Comparison of ENCODE assay signal across 18 cellular contexts in genomic region chr3:150030841-150031240, GRCh38.
DNase-seq lines count a peak whose midpoint lies in the region; ATAC-seq and TF ChIP-seq lines count a peak whose summit lies in the region.
"Had no signal": no experiment of that assay in that cellular context is flagged by ENCODE, and none has a peak within 500 bp of the region (broad histone marks: within the 10 kb centered on the region; RNA-seq: fewer than 3 reads in every experiment).

No MANE protein-coding gene starts in this region.

- H3K4me1 ChIP-seq in smooth muscle cell (ENCODE audit: low read depth) (peaks cover 4% of the 10 kb centered on the region), A673 (ENCODE audit: insufficient read depth, low read length, poor library complexity, severe bottlenecking) (no peaks in the 10 kb centered on the region), mucosa of descending colon (ENCODE audit: low read depth) (no peaks in the 10 kb centered on the region)
- H3K4me1 ChIP-seq: Caco-2 had no signal

- no peaks in the 10 kb centered on the region for H4K20me1 ChIP-seq in smooth muscle cell (ENCODE audit: low read depth)
- H4K20me1 ChIP-seq: BLaER1 treated with 17β-estradiol and CSF1 and Interleukin-3, amounts not matched to agents 10 nM and 100 nM had no signal

- no peak overlapping the region for H3K4me3 ChIP-seq in smooth muscle cell
- no peak overlapping the region for H3K4me3 ChIP-seq in A673 (ENCODE audit: low read depth, low read length, poor library complexity, severe bottlenecking)
- no peak overlapping the region for H3K4me3 ChIP-seq in mucosa of descending colon
- H3K4me3 ChIP-seq: BLaER1 treated with 17β-estradiol and CSF1 and Interleukin-3, amounts not matched to agents 10 nM and 100 nM had no signal

- no peak overlapping the region for H3K4me2 ChIP-seq in smooth muscle cell
- H3K4me2 ChIP-seq: BLaER1 treated with 17β-estradiol and CSF1 and Interleukin-3, amounts not matched to agents 10 nM and 100 nM had no signal

- H3F3A ChIP-seq in smooth muscle cell (ENCODE audit: low read depth): no peaks in the 10 kb centered on the region

- H3K27ac ChIP-seq in smooth muscle cell (ENCODE audit: low read depth): peak overlapping the region; percentile 49
- H3K27ac ChIP-seq in A673 (ENCODE audit: low read depth, low read length, poor library complexity, severe bottlenecking): no peak overlapping the region
- H3K27ac ChIP-seq: BLaER1 treated with 17β-estradiol and CSF1 and Interleukin-3, amounts not matched to agents 10 nM and 100 nM; C4-2B had no signal

- H3K9me3 ChIP-seq in smooth muscle cell (replicated peaks; ENCODE audit: low read depth): no peaks in the 10 kb centered on the region
- H3K9me3 ChIP-seq in A673 (ENCODE audit: low read depth, low read length, poor library complexity, severe bottlenecking): no peaks in the 10 kb centered on the region
- H3K9me3 ChIP-seq in mucosa of descending colon: no peaks in the 10 kb centered on the region
- H3K9me3 ChIP-seq: Caco-2 had no signal

- DNase-seq in HCEC 1CT (peak; percentile 38), amniotic epithelial cell (ENCODE audit: low read depth) (peak; percentile 75), iris pigment epithelial cell (ENCODE audit: low read depth) (peak; percentile 59), smooth muscle cell (lab: John Stamatoyannopoulos, UW; ENCODE audit: unreplicated experiment) (no peak), A673 (ENCODE audit: low spot score) (no peak), mucosa of descending colon (no peak), SW 1271 (lab: John Stamatoyannopoulos, UW) (no peak)
- DNase-seq: 8988T; AML-193; Caco-2; Calu3; CD4-positive, alpha-beta T cell; CD8-positive, alpha-beta T cell; DMS79 treated with DMSO at 0.1 percent for 48 hours; GF-D8 had no signal

- H3K27me3 ChIP-seq in smooth muscle cell (ENCODE audit: low read depth): no peaks in the 10 kb centered on the region
- H3K27me3 ChIP-seq in A673 (replicated peaks; ENCODE audit: insufficient read depth, low read depth, low read length, poor library complexity): no peaks in the 10 kb centered on the region
- H3K27me3 ChIP-seq: BLaER1 treated with 17β-estradiol and CSF1 and Interleukin-3, amounts not matched to agents 10 nM and 100 nM had no signal

- CTCF ChIA-PET in A673 (lab: Charles Lee): no interaction called here

- TF ChIP-seq CTCF in smooth muscle cell (IDR thresholded peaks at IDR 0.05; ENCODE audit: borderline replicate concordance, insufficient read depth, poor library complexity, severe bottlenecking): no peak
- no peak for TF ChIP-seq CTCF in A673 (conservative IDR thresholded peaks at IDR 0.05; ENCODE audit: low read depth, low read length)
- TF ChIP-seq CTCF in mucosa of descending colon (IDR thresholded peaks at IDR 0.05): no peak

- H3K79me2 ChIP-seq in smooth muscle cell (ENCODE audit: low read depth): no peaks in the 10 kb centered on the region

- intact Hi-C loops in A673 (cut with micrococcal nuclease; ENCODE audit: unreplicated experiment): no loop called here
- intact Hi-C loops in mucosa of descending colon (cut with DNase I, micrococcal nuclease): no loop called here

- H3K9ac ChIP-seq in smooth muscle cell (ENCODE audit: low read depth): no peak overlapping the region
- H3K9ac ChIP-seq: BLaER1 treated with 17β-estradiol and CSF1 and Interleukin-3, amounts not matched to agents 10 nM and 100 nM had no signal

- H3K36me3 ChIP-seq in smooth muscle cell (ENCODE audit: low read depth) (no peaks in the 10 kb centered on the region), A673 (ENCODE audit: insufficient read depth, low read length, poor library complexity, severe bottlenecking) (no peaks in the 10 kb centered on the region), mucosa of descending colon (ENCODE audit: low read depth) (no peaks in the 10 kb centered on the region)
- H3K36me3 ChIP-seq: BLaER1 treated with 17β-estradiol and CSF1 and Interleukin-3, amounts not matched to agents 10 nM and 100 nM had no signal

- ATAC-seq in mucosa of descending colon (no peak), HG03045 (IDR thresholded peaks at IDR 0.05; ENCODE audit: unreplicated experiment) (no peak)
- ATAC-seq: CD8-positive, alpha-beta T cell had no signal

- 39% methylated on average over 2 of the region's 2 CpGs for WGBS in smooth muscle cell (ENCODE audit: low lambda C conversion rate)

- H2AFZ ChIP-seq in smooth muscle cell (ENCODE audit: low read depth): no peak overlapping the region

- BruUV-seq in A673 (replicated peaks; lab: Mats Ljungman, UMichigan): no TSS peak

- POLR2A ChIA-PET in A673 (lab: Charles Lee; ENCODE audit: low non-redundant PET): no interaction called here

Comparison
In these comparisons a context has a peak if more than half of its experiments do, and no peak if none do; other contexts are left out.
1. DNase-seq: peak in HCEC 1CT (single experiment), amniotic epithelial cell (single experiment) and iris pigment epithelial cell (single experiment); none in smooth muscle cell (single experiment), A673 (single experiment), mucosa of descending colon (0 of 3) and SW 1271 (0 of 2).